8 cellular contexts compared by ENCODE assay signal in genomic region chr17:19202448-19202847, GRCh38. TPM values are rescaled to one million over a fixed set of nuclear protein-coding genes. Genes with fewer than 3 reads are reported as not detected.
DNase-seq lines count a peak whose midpoint lies in the region; ATAC-seq and TF ChIP-seq lines count a peak whose summit lies in the region.
"Not testable (repeated sequence)": the region's sequence is repeated elsewhere in the genome, so short reads cannot be mapped to it uniquely, and the experiment has no call there.

No MANE protein-coding gene starts in this region.

- H3K27me3 ChIP-seq in naive thymus-derived CD4-positive, alpha-beta T cell (ENCODE audit: control insufficient read depth in 2 of 2, insufficient read depth in 2 of 2, low read length in 2 of 2); upper lobe of right lung: not testable (repeated sequence)

- not testable (repeated sequence) for H3K36me3 Mint-ChIP-seq in activated CD8-positive, alpha-beta memory T cell treated with anti-CD3 and anti-CD28 coated beads, Interleukin-2, amount 10 ng/mL, durations not matched to agents 7 days and 5 days; naive thymus-derived CD4-positive, alpha-beta T cell

- not testable (repeated sequence) for H3K9me3 Mint-ChIP-seq in activated CD8-positive, alpha-beta memory T cell treated with anti-CD3 and anti-CD28 coated beads, Interleukin-2, amount 10 ng/mL, durations not matched to agents 7 days and 5 days (ENCODE audit: low read depth); naive thymus-derived CD4-positive, alpha-beta T cell

- not testable (repeated sequence) for H3K27ac Mint-ChIP-seq in activated CD8-positive, alpha-beta memory T cell treated with anti-CD3 and anti-CD28 coated beads, Interleukin-2, amount 10 ng/mL, durations not matched to agents 7 days and 5 days; naive thymus-derived CD4-positive, alpha-beta T cell

- intact Hi-C loops in Right ventricle myocardium superior (cut with DNase I); naive thymus-derived CD4-positive, alpha-beta T cell (cut with micrococcal nuclease); upper lobe of right lung (cut with DNase I): not testable (repeated sequence)

- not testable (repeated sequence) for H3K27me3 Mint-ChIP-seq in activated CD8-positive, alpha-beta memory T cell treated with anti-CD3 and anti-CD28 coated beads, Interleukin-2, amount 10 ng/mL, durations not matched to agents 7 days and 5 days; naive thymus-derived CD4-positive, alpha-beta T cell

- not testable (repeated sequence) for H3K4me3 Mint-ChIP-seq in activated CD8-positive, alpha-beta memory T cell treated with anti-CD3 and anti-CD28 coated beads, Interleukin-2, amount 10 ng/mL, durations not matched to agents 7 days and 5 days; naive thymus-derived CD4-positive, alpha-beta T cell

- not testable (repeated sequence) for DNase-seq in activated CD8-positive, alpha-beta memory T cell treated with anti-CD3 and anti-CD28 coated beads, Interleukin-2, amount 10 ng/mL, durations not matched to agents 7 days and 5 days; Right ventricle myocardium superior; naive thymus-derived CD4-positive, alpha-beta T cell; upper lobe of right lung

- H3K4me1 ChIP-seq in naive thymus-derived CD4-positive, alpha-beta T cell (ENCODE audit: control insufficient read depth in 2 of 2, insufficient read depth in 2 of 2, low read length in 2 of 2); upper lobe of right lung: not testable (repeated sequence)

- not testable (repeated sequence) for H3K27ac ChIP-seq in naive thymus-derived CD4-positive, alpha-beta T cell (ENCODE audit: low read depth, low read length); upper lobe of right lung

- not testable (repeated sequence) for H3K9me3 ChIP-seq in naive thymus-derived CD4-positive, alpha-beta T cell (ENCODE audit: control insufficient read depth in 2 of 3, low read length in 3 of 3); upper lobe of right lung

- CTCF ChIA-PET in activated CD8-positive, alpha-beta memory T cell treated with anti-CD3 and anti-CD28 coated beads, Interleukin-2, amount 10 ng/mL, durations not matched to agents 7 days and 5 days (lab: Charles Lee); naive thymus-derived CD4-positive, alpha-beta T cell (lab: Charles Lee): not testable (repeated sequence)

- POLR2A ChIA-PET in naive thymus-derived CD4-positive, alpha-beta T cell (lab: Charles Lee) = not testable (repeated sequence)

- peak; percentile 80 for ATAC-seq in GM18511 (IDR thresholded peaks at IDR 0.05; ENCODE audit: unreplicated experiment)
- peak; percentile 55 for ATAC-seq in GM19467 (IDR thresholded peaks at IDR 0.05; ENCODE audit: unreplicated experiment)
- peak; percentile 78 for ATAC-seq in HG02852 (IDR thresholded peaks at IDR 0.05; ENCODE audit: unreplicated experiment)
- ATAC-seq in HG03460 (IDR thresholded peaks at IDR 0.05; ENCODE audit: unreplicated experiment) = peak; percentile 64
- ATAC-seq in activated CD8-positive, alpha-beta memory T cell treated with anti-CD3 and anti-CD28 coated beads, Interleukin-2, amount 10 ng/mL, durations not matched to agents 7 days and 5 days = peak; percentile 98
- peak; percentile 98 for ATAC-seq in Right ventricle myocardium superior (ENCODE audit: poor library complexity)
- ATAC-seq in naive thymus-derived CD4-positive, alpha-beta T cell = peak; percentile 99
- ATAC-seq in upper lobe of right lung = peak; percentile 97

- H3K4me3 ChIP-seq in naive thymus-derived CD4-positive, alpha-beta T cell (ENCODE audit: low read length); upper lobe of right lung: not testable (repeated sequence)

- not testable (repeated sequence) for H3K36me3 ChIP-seq in naive thymus-derived CD4-positive, alpha-beta T cell (ENCODE audit: control insufficient read depth in 2 of 3, insufficient read depth in 3 of 3, low read length in 3 of 3); upper lobe of right lung

- not testable (repeated sequence) for H3K4me1 Mint-ChIP-seq in activated CD8-positive, alpha-beta memory T cell treated with anti-CD3 and anti-CD28 coated beads, Interleukin-2, amount 10 ng/mL, durations not matched to agents 7 days and 5 days; naive thymus-derived CD4-positive, alpha-beta T cell

- TF ChIP-seq CTCF in upper lobe of right lung (IDR thresholded peaks at IDR 0.05) = not testable (repeated sequence)

RNA-seq across cellular contexts. Expression of gene EPN2, which starts 34.7 kb away (rescaled TPM):
- 10 to 100 TPM in 1 of 2 experiments, 1 to 10 TPM in 1; 2.9 to 15.3 TPM for total RNA-seq in activated CD8-positive, alpha-beta memory T cell treated with anti-CD3 and anti-CD28 coated beads, Interleukin-2, amount 10 ng/mL, durations not matched to agents 7 days and 5 days
- total RNA-seq in Right ventricle myocardium superior (91.0 TPM), upper lobe of right lung (54.5 TPM)
- 1 to 10 TPM; 5.3 to 7.2 (median 6.4) TPM for total RNA-seq in naive thymus-derived CD4-positive, alpha-beta T cell
- 10 to 100 TPM in 1 of 2 donors, 1 to 10 TPM in 1; 3.9 to 11.5 TPM for polyA plus RNA-seq in naive thymus-derived CD4-positive, alpha-beta T cell
